In the genomic region with DNA sequence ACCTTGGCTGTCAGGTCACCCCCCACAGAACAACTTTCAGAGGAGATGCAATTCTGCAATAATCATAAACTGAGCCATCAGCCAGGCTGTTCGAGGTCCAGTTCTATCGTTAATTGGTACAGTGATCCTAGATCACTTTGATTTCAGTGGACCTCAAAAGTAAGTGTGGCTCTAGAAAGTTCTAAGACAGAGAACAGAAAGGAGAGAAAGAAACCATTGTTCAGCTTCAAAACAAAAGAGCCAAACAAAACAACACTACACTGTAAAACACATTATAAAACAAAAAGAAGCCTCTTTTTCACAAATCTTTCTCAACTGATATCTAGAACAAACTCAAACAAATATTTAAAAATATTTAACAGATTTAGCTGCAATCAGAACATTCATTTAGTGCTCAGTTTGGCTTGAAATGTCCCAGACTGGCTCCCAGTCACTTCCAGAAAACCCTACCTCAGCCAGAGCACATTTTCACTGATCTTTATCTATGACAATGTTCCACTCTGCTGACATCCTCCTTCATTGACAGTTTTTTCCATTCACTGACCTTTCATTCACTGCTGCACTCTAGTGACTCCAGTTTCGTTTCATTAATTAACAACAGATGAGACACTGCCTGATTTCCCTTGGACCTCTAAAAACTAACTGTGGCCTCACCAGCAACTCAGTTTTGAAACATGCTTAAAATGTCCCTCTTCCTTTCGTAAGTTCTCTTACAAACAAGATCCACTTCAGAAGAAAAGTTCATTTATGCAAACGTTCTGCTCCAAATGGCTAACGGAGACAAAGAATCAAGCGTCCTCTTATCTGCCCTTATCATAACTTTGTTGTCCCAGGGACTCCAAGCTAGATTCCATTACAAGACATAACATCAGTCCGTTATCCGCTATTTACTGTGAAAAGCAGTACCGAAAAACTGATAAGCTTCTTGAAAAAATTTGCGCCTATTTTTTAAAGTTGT, we compare ENCODE assay signal across 8 cellular contexts. TPM values are rescaled to one million over a fixed set of nuclear protein-coding genes. Genes with fewer than 3 reads are reported as not detected.
DNase-seq lines count a peak whose midpoint lies in the region; ATAC-seq, FAIRE-seq and TF ChIP-seq lines count a peak whose summit lies in the region.

No MANE protein-coding gene starts in this region.

- H3K27me3 ChIP-seq in CD4-positive, alpha-beta memory T cell (ENCODE audit: insufficient read depth, low read length), result no peaks in the 10 kb centered on the region
- H3K27me3 ChIP-seq in astrocyte (ENCODE audit: insufficient read depth, low read length), result no peaks in the 10 kb centered on the region

- no peak for TF ChIP-seq CTCF in astrocyte (IDR thresholded peaks at IDR 0.05; ENCODE audit: insufficient read depth, low read depth, low read length)

- peaks cover 58% of the 10 kb centered on the region for H3K79me2 ChIP-seq in astrocyte (ENCODE audit: insufficient read depth, low read length)

- H3K4me2 ChIP-seq in astrocyte (ENCODE audit: low read length), result peak overlapping the region; percentile 58

- no peaks in the 10 kb centered on the region for H3K9me3 ChIP-seq in CD4-positive, alpha-beta memory T cell (ENCODE audit: control insufficient read depth in 1 of 2, low read length in 2 of 2)
- H3K9me3 ChIP-seq in astrocyte (ENCODE audit: insufficient read depth, low read depth, low read length), result no peaks in the 10 kb centered on the region

- peaks cover 53 to 77% (median 61%) of the 10 kb centered on the region in 4 donors for H3K4me1 Mint-ChIP-seq in CD4-positive, alpha-beta memory T cell
- peaks cover 34% of the 10 kb centered on the region for H3K4me1 Mint-ChIP-seq in astrocyte (ENCODE audit: low read depth, unreplicated experiment)

- no peaks in the 10 kb centered on the region for H3K36me3 ChIP-seq in CD4-positive, alpha-beta memory T cell (ENCODE audit: insufficient read depth, low read length)
- H3K36me3 ChIP-seq in astrocyte (ENCODE audit: insufficient read depth, low read length), result no peaks in the 10 kb centered on the region

- peak overlapping the region in 7 of 8 donors; percentile 37 to 84 (median 73) for H3K4me3 Mint-ChIP-seq in CD4-positive, alpha-beta memory T cell
- no peak overlapping the region for H3K4me3 Mint-ChIP-seq in astrocyte (ENCODE audit: unreplicated experiment)

- peak overlapping the region; percentile 66 to 95 (median 90) for H3K27ac Mint-ChIP-seq in CD4-positive, alpha-beta memory T cell
- no peak overlapping the region for H3K27ac Mint-ChIP-seq in astrocyte (ENCODE audit: unreplicated experiment)

- peak overlapping the region; percentile 48 for H3K27ac ChIP-seq in CD4-positive, alpha-beta memory T cell (ENCODE audit: low read depth, low read length)
- H3K27ac ChIP-seq in astrocyte (ENCODE audit: low read depth, low read length), result peak overlapping the region; percentile 17
- H3K27ac ChIP-seq in temporal lobe (ENCODE audit: low read depth, low read length), result peak overlapping the region; percentile 91

- POLR2A ChIA-PET in CD4-positive, alpha-beta memory T cell (lab: Charles Lee; ENCODE audit: partially characterized antibody), result interaction anchor here (0.7 to 4.5 kb wide), 20 partner anchors 11 to 231 kb away, joined by 3 to 48 read pairs (median 4); a partner anchor contains a TSS

- peaks cover 0 to 2% (median 0%) of the 10 kb centered on the region in 8 donors for H3K9me3 Mint-ChIP-seq in CD4-positive, alpha-beta memory T cell
- no peaks in the 10 kb centered on the region for H3K9me3 Mint-ChIP-seq in astrocyte (ENCODE audit: unreplicated experiment)

- H3K9ac ChIP-seq in astrocyte (ENCODE audit: low read length), result peak overlapping the region; percentile 34

- peak in 4 of 5 donors; percentile 28 to 42 (median 32) for DNase-seq in CD4-positive, alpha-beta memory T cell
- DNase-seq in GM19240 (ENCODE audit: insufficient read length, low spot score) (peak; percentile 43), astrocyte (ENCODE audit: low read depth) (peak; percentile 49), kidney glomerular epithelial cell (lab: John Stamatoyannopoulos, UW) (peak; percentile 18), KG1 (lab: John Stamatoyannopoulos, UW) (no peak), NCI-H1105 (lab: John Stamatoyannopoulos, UW) (no peak)

- FAIRE-seq in astrocyte (lab: Jason Lieb, UNC), result no peak

- H3K36me3 Mint-ChIP-seq in CD4-positive, alpha-beta memory T cell, result peaks cover 24 to 28% of the 10 kb centered on the region in 2 donors
- H3K36me3 Mint-ChIP-seq in astrocyte (ENCODE audit: low read depth, unreplicated experiment), result peaks cover 3% of the 10 kb centered on the region

- no peak overlapping the region for H3K4me3 ChIP-seq in CD4-positive, alpha-beta memory T cell (ENCODE audit: low read length in 2 of 2)
- no peak overlapping the region for H3K4me3 ChIP-seq in astrocyte (ENCODE audit: insufficient read depth, low read depth, low read length)

- ATAC-seq in HG03342 (IDR thresholded peaks at IDR 0.05; ENCODE audit: unreplicated experiment), result peak; percentile 88

- CTCF ChIA-PET in CD4-positive, alpha-beta memory T cell (lab: Charles Lee; ENCODE audit: partially characterized antibody), result interaction anchor here (0.5 to 5.3 kb wide), 8 partner anchors 11 to 191 kb away, joined by 3 to 74 read pairs (median 5); no protein-coding TSS in a partner anchor

- H4K20me1 ChIP-seq in astrocyte (ENCODE audit: insufficient read depth, low read length), result peaks cover 33% of the 10 kb centered on the region

- peaks cover 65% of the 10 kb centered on the region for H3K4me1 ChIP-seq in CD4-positive, alpha-beta memory T cell (ENCODE audit: insufficient read depth, low read length)
- peaks cover 23% of the 10 kb centered on the region for H3K4me1 ChIP-seq in astrocyte (ENCODE audit: insufficient read depth, low read length)

- no peaks in the 10 kb centered on the region for H3K27me3 Mint-ChIP-seq in CD4-positive, alpha-beta memory T cell
- no peaks in the 10 kb centered on the region for H3K27me3 Mint-ChIP-seq in astrocyte (ENCODE audit: low read depth, unreplicated experiment)

- intact Hi-C loops in CD4-positive, alpha-beta memory T cell (cut with micrococcal nuclease), result no loop called here

- H2AFZ ChIP-seq in astrocyte (ENCODE audit: low read depth, low read length), result no peak overlapping the region

RNA-seq across cellular contexts. Expression of a gene that starts 56.8 kb away (rescaled TPM):
- total RNA-seq in CD4-positive, alpha-beta memory T cell, result 100 to 1,000 TPM; 122 to 125 TPM
- 10 to 100 TPM; 16.8 to 22.8 TPM for polyA plus RNA-seq in CD4-positive, alpha-beta memory T cell
- total RNA-seq in astrocyte, result 21.4 and 24.2 TPM in 2 replicates
- total RNA-seq in temporal lobe, result 10.6 TPM

Comparison
In these comparisons a context has a peak if more than half of its experiments do, and no peak if none do; other contexts are left out.
1. DNase-seq: peak in CD4-positive, alpha-beta memory T cell (4 of 5), GM19240 (single experiment), astrocyte (single experiment) and kidney glomerular epithelial cell (single experiment); none in KG1 (single experiment) and NCI-H1105 (single experiment).
2. H3K27ac ChIP-seq: peak in every context shown above with its lines; median percentile 91 in temporal lobe; 48 in CD4-positive, alpha-beta memory T cell; 17 in astrocyte.